1 cellular context compared by ENCODE assay signal in genomic region chr15:67945951-67946700, GRCh38.
TF ChIP-seq lines count a peak whose summit lies in the region.

No MANE protein-coding gene starts in this region.

TF ChIP-seq in GM12878, 131 proteins besides CTCF, POLR2A, EP300 and RAD21 (continued from another document):
- TF ChIP-seq CEBPZ (IDR thresholded peaks at IDR 0.05; ENCODE audit: low read depth, low read length) (no peak), REST (IDR thresholded peaks at IDR 0.05; ENCODE audit: low read depth, low read length) (no peak)
